8 cellular contexts compared by ENCODE assay signal in genomic region chr10:71840177-71840711, GRCh38. TPM values are rescaled to one million over a fixed set of nuclear protein-coding genes. Genes with fewer than 3 reads are reported as not detected.
DNase-seq lines count a peak whose midpoint lies in the region; ATAC-seq, FAIRE-seq and TF ChIP-seq lines count a peak whose summit lies in the region.

No MANE protein-coding gene starts in this region.

- H3K27ac ChIP-seq in A673 (ENCODE audit: low read depth, low read length, poor library complexity, severe bottlenecking): no peak overlapping the region

- no peaks in the 10 kb centered on the region for H3K36me3 ChIP-seq in A673 (ENCODE audit: insufficient read depth, low read length, poor library complexity, severe bottlenecking)

- intact Hi-C loops in A673 (cut with micrococcal nuclease; ENCODE audit: unreplicated experiment): no loop called here

- FAIRE-seq in RCC 7860 (lab: Jason Lieb, UNC): peak; percentile 83

- peaks cover 10% of the 10 kb centered on the region for H3K36me3 Mint-ChIP-seq in nephron (ENCODE audit: low read depth)
- no peaks in the 10 kb centered on the region for H3K36me3 Mint-ChIP-seq in activated naive CD8-positive, alpha-beta T cell treated with anti-CD3 and anti-CD28 coated beads, Interleukin-2, amount 50 U/mL, for 24 hours (ENCODE audit: low read depth)

- ATAC-seq in HG03196 (IDR thresholded peaks at IDR 0.05; ENCODE audit: unreplicated experiment): no peak
- ATAC-seq in activated naive CD8-positive, alpha-beta T cell treated with anti-CD3 and anti-CD28 coated beads, Interleukin-2, amount 50 U/mL, for 24 hours: no peak

- DNase-seq in A673 (ENCODE audit: low spot score): peak; percentile 97
- peak; percentile 78 for DNase-seq in HFF-Myc (ENCODE audit: extremely low read depth, low read depth)
- peak; percentile 97 for DNase-seq in RCC 7860 (ENCODE audit: low spot score)
- DNase-seq in epithelial cell of proximal tubule (ENCODE audit: low read depth): peak; percentile 90
- no peak for DNase-seq in activated naive CD8-positive, alpha-beta T cell treated with anti-CD3 and anti-CD28 coated beads, Interleukin-2, amount 50 U/mL, for 24 hours
- no peak for DNase-seq in activated T-cell treated with anti-CD3 and anti-CD28 coated beads, Interleukin-2, amount 50 U/mL, for 1 hour

- H3K4me3 ChIP-seq in A673 (ENCODE audit: low read depth, low read length, poor library complexity, severe bottlenecking) (no peak overlapping the region), HFF-Myc (replicated peaks; ENCODE audit: low read depth, low read length) (no peak overlapping the region), epithelial cell of proximal tubule (ENCODE audit: low read depth, low read length) (no peak overlapping the region)

- TF ChIP-seq CTCF in A673 (conservative IDR thresholded peaks at IDR 0.05; ENCODE audit: low read depth, low read length) (no peak), HFF-Myc (IDR thresholded peaks at IDR 0.05; ENCODE audit: low read depth, low read length, missing control alignments) (no peak), epithelial cell of proximal tubule (conservative IDR thresholded peaks at IDR 0.05; ENCODE audit: low read depth, low read length) (no peak), nephron (IDR thresholded peaks at IDR 0.05; ENCODE audit: unreplicated experiment in 3 of 3) (no peak)

- no TSS peak for BruUV-seq in A673 (replicated peaks; lab: Mats Ljungman, UMichigan)

- no peaks in the 10 kb centered on the region for H3K27me3 Mint-ChIP-seq in nephron (ENCODE audit: low read depth)
- no peaks in the 10 kb centered on the region for H3K27me3 Mint-ChIP-seq in activated naive CD8-positive, alpha-beta T cell treated with anti-CD3 and anti-CD28 coated beads, Interleukin-2, amount 50 U/mL, for 24 hours

- H3K9me3 Mint-ChIP-seq in nephron: no peaks in the 10 kb centered on the region
- H3K9me3 Mint-ChIP-seq in activated naive CD8-positive, alpha-beta T cell treated with anti-CD3 and anti-CD28 coated beads, Interleukin-2, amount 50 U/mL, for 24 hours: no peaks in the 10 kb centered on the region

- H3K27ac Mint-ChIP-seq in nephron: peak overlapping the region; percentile 66 to 91 (median 83)
- no peak overlapping the region for H3K27ac Mint-ChIP-seq in activated naive CD8-positive, alpha-beta T cell treated with anti-CD3 and anti-CD28 coated beads, Interleukin-2, amount 50 U/mL, for 24 hours

- peaks cover 61% of the 10 kb centered on the region for H3K4me1 ChIP-seq in A673 (ENCODE audit: insufficient read depth, low read length, poor library complexity, severe bottlenecking)

- peaks cover 48% of the 10 kb centered on the region for H3K4me1 Mint-ChIP-seq in nephron
- H3K4me1 Mint-ChIP-seq in activated naive CD8-positive, alpha-beta T cell treated with anti-CD3 and anti-CD28 coated beads, Interleukin-2, amount 50 U/mL, for 24 hours: peaks cover 71% of the 10 kb centered on the region

- CTCF ChIA-PET in A673 (lab: Charles Lee): interaction anchor here (0.6 kb wide), 2 partner anchors 56 to 515 kb away, joined by 3 read pairs; no protein-coding TSS in a partner anchor

- POLR2A ChIA-PET in A673 (lab: Charles Lee; ENCODE audit: low non-redundant PET): interaction anchor here (1.3 kb wide), 1 partner anchor 11 kb away, joined by 6 read pairs; the partner anchor contains the start of gene PSAP

- no peaks in the 10 kb centered on the region for H3K9me3 ChIP-seq in A673 (ENCODE audit: low read depth, low read length, poor library complexity, severe bottlenecking)

- H3K27me3 ChIP-seq in A673 (replicated peaks; ENCODE audit: insufficient read depth, low read depth, low read length, poor library complexity): no peaks in the 10 kb centered on the region

- peak overlapping the region in 1 of 3 experiments; percentile 11 for H3K4me3 Mint-ChIP-seq in nephron
- no peak overlapping the region for H3K4me3 Mint-ChIP-seq in activated naive CD8-positive, alpha-beta T cell treated with anti-CD3 and anti-CD28 coated beads, Interleukin-2, amount 50 U/mL, for 24 hours

RNA-seq across cellular contexts. Expression of gene PSAP, which starts 10.8 kb away (rescaled TPM):
- total RNA-seq in A673 (2021) (429 and 431 TPM in 2 replicates), epithelial cell of proximal tubule (444 and 614 TPM in 2 replicates)

Comparison
In these comparisons a context has a peak if more than half of its experiments do, and no peak if none do; other contexts are left out.
1. DNase-seq: peak in A673 (single experiment), HFF-Myc (single experiment), RCC 7860 (single experiment) and epithelial cell of proximal tubule (single experiment); none in activated naive CD8-positive, alpha-beta T cell treated with anti-CD3 and anti-CD28 coated beads, Interleukin-2, amount 50 U/mL, for 24 hours (single experiment) and activated T-cell treated with anti-CD3 and anti-CD28 coated beads, Interleukin-2, amount 50 U/mL, for 1 hour (single experiment).